8 cellular contexts compared by ENCODE assay signal in the genomic region with DNA sequence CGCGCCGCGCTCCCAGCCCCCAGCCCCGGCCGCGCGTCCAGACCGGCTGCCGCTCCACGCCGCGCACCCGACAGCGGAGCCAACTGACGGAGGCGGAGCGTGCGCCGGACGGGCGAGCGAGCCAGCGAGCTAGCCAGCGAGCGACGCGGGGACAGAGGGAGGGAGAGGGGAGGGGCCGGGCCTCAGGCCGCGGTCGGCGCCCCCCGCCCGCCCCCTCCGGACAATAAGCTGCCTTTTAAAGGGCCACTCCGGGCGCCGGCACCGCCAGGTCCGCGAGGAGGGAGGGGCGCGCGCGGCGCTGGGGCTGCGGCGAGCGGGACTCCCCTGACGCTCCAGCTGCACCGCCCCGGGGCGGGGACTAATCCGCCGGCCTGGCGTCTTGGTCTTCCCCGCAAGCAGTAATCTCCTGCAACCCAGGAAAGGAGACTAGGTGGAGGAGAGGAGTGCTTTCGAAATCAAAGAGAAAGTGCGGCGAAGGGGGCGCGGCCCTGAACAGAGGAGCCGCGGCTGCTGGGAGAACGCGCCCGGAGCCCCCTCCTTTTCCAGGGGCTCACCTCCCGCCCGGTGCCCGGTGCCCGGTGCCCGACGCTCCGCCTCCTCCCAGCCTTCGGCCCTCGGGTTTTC. TPM values are rescaled to one million over a fixed set of nuclear protein-coding genes. Genes with fewer than 3 reads are reported as not detected.
DNase-seq lines count a peak whose midpoint lies in the region; ATAC-seq and TF ChIP-seq lines count a peak whose summit lies in the region.

A gene with protein sequence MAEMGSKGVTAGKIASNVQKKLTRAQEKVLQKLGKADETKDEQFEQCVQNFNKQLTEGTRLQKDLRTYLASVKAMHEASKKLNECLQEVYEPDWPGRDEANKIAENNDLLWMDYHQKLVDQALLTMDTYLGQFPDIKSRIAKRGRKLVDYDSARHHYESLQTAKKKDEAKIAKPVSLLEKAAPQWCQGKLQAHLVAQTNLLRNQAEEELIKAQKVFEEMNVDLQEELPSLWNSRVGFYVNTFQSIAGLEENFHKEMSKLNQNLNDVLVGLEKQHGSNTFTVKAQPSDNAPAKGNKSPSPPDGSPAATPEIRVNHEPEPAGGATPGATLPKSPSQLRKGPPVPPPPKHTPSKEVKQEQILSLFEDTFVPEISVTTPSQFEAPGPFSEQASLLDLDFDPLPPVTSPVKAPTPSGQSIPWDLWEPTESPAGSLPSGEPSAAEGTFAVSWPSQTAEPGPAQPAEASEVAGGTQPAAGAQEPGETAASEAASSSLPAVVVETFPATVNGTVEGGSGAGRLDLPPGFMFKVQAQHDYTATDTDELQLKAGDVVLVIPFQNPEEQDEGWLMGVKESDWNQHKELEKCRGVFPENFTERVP (minus strand): TSS at position 157 of the 624 bp plus-strand sequence. CDS start 211 bp downstream, outside the sequence.

- peak within 1 kb of the TSS; percentile 86 for H3K4me3 Mint-ChIP-seq in T-helper 1 cell treated with Interleukin-12 subunit alpha and Interleukin-12 subunit beta and Interleukin-4 antibody, amounts not matched to agents 30 μg/mL and 1 μg/mL, for 36 hours

- peaks cover 4% of the 10 kb centered on the region for H3K4me1 Mint-ChIP-seq in T-helper 1 cell treated with Interleukin-12 subunit alpha and Interleukin-12 subunit beta and Interleukin-4 antibody, amounts not matched to agents 30 μg/mL and 1 μg/mL, for 36 hours (ENCODE audit: low read depth)

- DNase-seq in GM04503 (ENCODE audit: low read depth): peak; percentile 45
- peak; percentile 85 to 94 for DNase-seq in HAP-1 (ENCODE audit: low spot score in 2 of 2)
- peak; percentile 82 for DNase-seq in MG63
- peak; percentile 94 for DNase-seq in left ventricle myocardium superior
- DNase-seq in prostate gland (ENCODE audit: low spot score): peak; percentile 86
- DNase-seq in ureter (ENCODE audit: low spot score): peak; percentile 91

- no peaks in the 10 kb centered on the region for H3K9me3 ChIP-seq in HAP-1
- H3K9me3 ChIP-seq in MG63: no peaks in the 10 kb centered on the region
- no peaks in the 10 kb centered on the region for H3K9me3 ChIP-seq in prostate gland

- no peaks in the 10 kb centered on the region for H3K9me3 Mint-ChIP-seq in T-helper 1 cell treated with Interleukin-12 subunit alpha and Interleukin-12 subunit beta and Interleukin-4 antibody, amounts not matched to agents 30 μg/mL and 1 μg/mL, for 36 hours

- TF ChIP-seq CTCF in prostate gland (IDR thresholded peaks at IDR 0.05): peak in 1 of 4 experiments; percentile 18

- H3K4me1 ChIP-seq in HAP-1: peaks cover 4% of the 10 kb centered on the region
- H3K4me1 ChIP-seq in prostate gland (replicated peaks): no peaks in the 10 kb centered on the region

- peak; percentile 93 for ATAC-seq in left ventricle myocardium superior

- TF ChIP-seq POLR2A in prostate gland (IDR thresholded peaks at IDR 0.05): peak; percentile 70

- H3K36me3 ChIP-seq in HAP-1 (replicated peaks) (no peaks in the 10 kb centered on the region), MG63 (no peaks in the 10 kb centered on the region), prostate gland (no peaks in the 10 kb centered on the region)

- under 1% methylated on average over 73 of the region's 77 CpGs for WGBS in prostate gland

- in situ Hi-C loops in HAP-1 (cut with MboI; ENCODE audit: low sequenced_read_pairs): no loop called here

- intact Hi-C loops in left ventricle myocardium superior (cut with micrococcal nuclease): no loop called here
- intact Hi-C loops in prostate gland (cut with DNase I): loop anchor here (2.0 to 10.0 kb wide), 3 partner anchors 42 to 298 kb away; no protein-coding TSS in a partner anchor

- H3K4me3 ChIP-seq in HAP-1: peak within 1 kb of the TSS; percentile 61
- peak within 1 kb of the TSS; percentile 78 for H3K4me3 ChIP-seq in MG63
- H3K4me3 ChIP-seq in prostate gland: peak within 1 kb of the TSS; percentile 66 to 90

- peaks cover 40% of the 10 kb centered on the region for H3K27me3 Mint-ChIP-seq in T-helper 1 cell treated with Interleukin-12 subunit alpha and Interleukin-12 subunit beta and Interleukin-4 antibody, amounts not matched to agents 30 μg/mL and 1 μg/mL, for 36 hours (ENCODE audit: low read depth)

- no peak within 1 kb of the TSS for H3K27ac Mint-ChIP-seq in T-helper 1 cell treated with Interleukin-12 subunit alpha and Interleukin-12 subunit beta and Interleukin-4 antibody, amounts not matched to agents 30 μg/mL and 1 μg/mL, for 36 hours

- H3K27ac ChIP-seq in angular gyrus (ENCODE audit: low read depth, low read length) (peak within 1 kb of the TSS; percentile 92), prostate gland (peak within 1 kb of the TSS; percentile 85 to 90)

- H3K27me3 ChIP-seq in HAP-1 (ENCODE audit: low read depth): 0 out of 2 replicates have a peak, but pooled peaks cover 3% of the 10 kb centered on the region
- no peaks in the 10 kb centered on the region for H3K27me3 ChIP-seq in MG63
- H3K27me3 ChIP-seq in prostate gland (replicated peaks; ENCODE audit: insufficient read depth): no peaks in the 10 kb centered on the region

- no peaks in the 10 kb centered on the region for H3K36me3 Mint-ChIP-seq in T-helper 1 cell treated with Interleukin-12 subunit alpha and Interleukin-12 subunit beta and Interleukin-4 antibody, amounts not matched to agents 30 μg/mL and 1 μg/mL, for 36 hours (ENCODE audit: low read depth)

RNA-seq across cellular contexts. Expression of the gene that starts here (rescaled TPM):
- total RNA-seq in MG63 (2014; rRNA removed; shearing (Covaris generic); ENCODE audit: low replicate concordance): 33.7 and 50.8 TPM in 2 replicates
- total RNA-seq in left ventricle myocardium superior: 15.0 TPM
- 10 to 100 TPM; 65.6 to 70.1 TPM for total RNA-seq in prostate gland
- 51.6 TPM for total RNA-seq in ureter

Comparison
In these comparisons a context has a peak if more than half of its experiments do, and no peak if none do; other contexts are left out.
1. Peak in every context shown above with its lines: DNase-seq, ATAC-seq, H3K4me3 ChIP-seq and H3K27ac ChIP-seq.